In genomic region chr10:27646604-27647191, GRCh38 we compare ENCODE assay signal across 25 cellular contexts.
"Had no signal": no experiment of that assay in that cellular context is flagged by ENCODE, and none has a peak within 500 bp of the region (broad histone marks: within the 10 kb centered on the region; RNA-seq: fewer than 3 reads in every experiment).

No MANE protein-coding gene starts in this region.

- H3K4me1 ChIP-seq: body of pancreas, colonic mucosa, gastroesophageal sphincter, parathyroid adenoma, psoas muscle, stomach, thyroid gland, upper lobe of left lung had no signal

- H3K27me3 ChIP-seq: body of pancreas, colonic mucosa, gastroesophageal sphincter, hepatocyte, sigmoid colon, stomach, thyroid gland, upper lobe of left lung had no signal

- H3K27ac ChIP-seq: body of pancreas, colonic mucosa, hepatocyte, parathyroid adenoma, psoas muscle, stomach, thyroid gland, upper lobe of left lung had no signal

- H3K9me3 ChIP-seq: body of pancreas, colonic mucosa, psoas muscle, sigmoid colon, thyroid gland had no signal

- H3K4me3 ChIP-seq: body of pancreas, colonic mucosa, gastroesophageal sphincter, hepatocyte, psoas muscle, sigmoid colon, stomach, thyroid gland, upper lobe of left lung had no signal

- H3K9ac ChIP-seq: parathyroid adenoma had no signal

- DNase-seq: activated B cell treated with CpG ODN at 0.5 μM for 24 hours; activated CD8-positive, alpha-beta memory T cell treated with anti-CD3 and anti-CD28 coated beads for 24 hours; activated effector memory CD4-positive, alpha-beta T cell treated with Interleukin-2 at 50 U/mL for 16 hours; activated naive CD4-positive, alpha-beta T cell treated with Interleukin-2 at 50 U/mL for 16 hours; anterior cingulate cortex; body of pancreas; cerebellar nuclear complex; colonic mucosa; effector CD8-positive, alpha-beta T cell; islet precursor cell; left ventricle myocardium superior; naive B cell; nucleus accumbens; psoas muscle; sigmoid colon; stimulated activated CD4-positive, alpha-beta T cell treated with anti-CD3 and anti-CD28 coated beads, Interleukin-15, amount 100 ng/mL, for 24 hours; stimulated activated CD4-positive, alpha-beta T cell treated with anti-CD3 and anti-CD28 coated beads, Interleukin-2, amount 100 ng/mL, for 24 hours; stimulated activated naive B cell treated with anti-CD40 and anti-IgM and Interleukin-4, amounts not matched to agents 10 μg/mL and 1 μg/mL and 100 μg/mL, for 72 hours; stomach; T-helper 2 cell; thyroid gland; upper lobe of left lung had no signal

- H3K4me2 ChIP-seq: hepatocyte had no signal

- H3K79me2 ChIP-seq: hepatocyte, parathyroid adenoma had no signal

- H2AFZ ChIP-seq: hepatocyte, parathyroid adenoma had no signal

- H3K36me3 ChIP-seq: colonic mucosa, gastroesophageal sphincter, sigmoid colon, stomach, thyroid gland, upper lobe of left lung had no signal
